Comparison of ENCODE assay signal across 13 cellular contexts in genomic region chr5:106094128-106094726, GRCh38.
A peak's percentile ranks its signal among the peaks of the same experiment; 100 is the strongest.
DNase-seq lines count a peak whose midpoint lies in the region; ATAC-seq and TF ChIP-seq lines count a peak whose summit lies in the region.
"Had no signal": no experiment of that assay in that cellular context is flagged by ENCODE, and none has a peak within 500 bp of the region (broad histone marks: within the 10 kb centered on the region; RNA-seq: fewer than 3 reads in every experiment).

No MANE protein-coding gene starts in this region.

- CTCF ChIA-PET in Calu3 (lab: Charles Lee) = interaction anchor here (0.6 kb wide), 1 partner anchor 35 kb away, joined by 3 read pairs; no protein-coding TSS in a partner anchor

- peak; percentile 100 for ATAC-seq in foreskin keratinocyte
- no peak for ATAC-seq in HG02981 (IDR thresholded peaks at IDR 0.05; ENCODE audit: unreplicated experiment)
- no peak for ATAC-seq in HG03521 (IDR thresholded peaks at IDR 0.05; ENCODE audit: unreplicated experiment)
- ATAC-seq in HG03442 (IDR thresholded peaks at IDR 0.05; ENCODE audit: unreplicated experiment) = no peak

- H3K27ac ChIP-seq in foreskin keratinocyte = peak overlapping the region; percentile 80
- H3K27ac ChIP-seq: ovary had no signal

- H3K4me3 Mint-ChIP-seq in Calu3 (ENCODE audit: low read depth, unreplicated experiment) = no peak overlapping the region
- H3K4me3 Mint-ChIP-seq: activated CD4-positive, alpha-beta T cell treated with anti-CD3 and anti-CD28 coated beads, Interleukin-2, amount 10 ng/mL, durations not matched to agents 24 days and 14 days; CD8-positive, alpha-beta memory T cell had no signal

- no TSS peak for BruUV-seq in Calu3 (replicated peaks; lab: Mats Ljungman, UMichigan)

- H3K4me1 ChIP-seq in foreskin keratinocyte = peaks cover 8% of the 10 kb centered on the region

- H3K36me3 Mint-ChIP-seq in Calu3 (ENCODE audit: insufficient read depth, unreplicated experiment) = no peaks in the 10 kb centered on the region
- H3K36me3 Mint-ChIP-seq: brain; CD8-positive, alpha-beta memory T cell had no signal

- no peak overlapping the region for H3K27ac Mint-ChIP-seq in Calu3 (ENCODE audit: unreplicated experiment)
- H3K27ac Mint-ChIP-seq: activated CD4-positive, alpha-beta T cell treated with anti-CD3 and anti-CD28 coated beads, Interleukin-2, amount 10 ng/mL, durations not matched to agents 24 days and 14 days; CD8-positive, alpha-beta memory T cell had no signal

- no peaks in the 10 kb centered on the region for H3K27me3 Mint-ChIP-seq in Calu3 (ENCODE audit: unreplicated experiment)
- H3K27me3 Mint-ChIP-seq: activated CD4-positive, alpha-beta T cell treated with anti-CD3 and anti-CD28 coated beads, Interleukin-2, amount 10 ng/mL, durations not matched to agents 24 days and 14 days; brain; CD8-positive, alpha-beta memory T cell had no signal

- TF ChIP-seq CTCF in Calu3 (IDR thresholded peaks at IDR 0.05; ENCODE audit: unreplicated experiment) (no peak), foreskin keratinocyte (conservative IDR thresholded peaks at IDR 0.05) (no peak)

- H3K9me3 Mint-ChIP-seq in Calu3 (ENCODE audit: low read depth, unreplicated experiment) = no peaks in the 10 kb centered on the region

- H3K4me1 Mint-ChIP-seq in Calu3 (ENCODE audit: low read depth, unreplicated experiment) = no peaks in the 10 kb centered on the region
- H3K4me1 Mint-ChIP-seq: activated CD4-positive, alpha-beta T cell treated with anti-CD3 and anti-CD28 coated beads, Interleukin-2, amount 10 ng/mL, durations not matched to agents 24 days and 14 days; CD8-positive, alpha-beta memory T cell had no signal

- peak; percentile 80 for DNase-seq in Calu3
- peak; percentile 90 for DNase-seq in NCI-H146 (lab: John Stamatoyannopoulos, UW)
- peak; percentile 68 for DNase-seq in SHP77 treated with DMSO at 0.1 percent for 48 hours (lab: John Stamatoyannopoulos, UW)
- peak; percentile 81 to 96 for DNase-seq in foreskin keratinocyte
- DNase-seq in SKM-1 (lab: John Stamatoyannopoulos, UW; ENCODE audit: unreplicated experiment) = no peak
- DNase-seq: activated CD4-positive, alpha-beta T cell treated with anti-CD3 and anti-CD28 coated beads, Interleukin-2, amount 10 ng/mL, durations not matched to agents 24 days and 14 days; CD8-positive, alpha-beta memory T cell; NCI-H82; ovary had no signal

- intact Hi-C loops in Calu3 (cut with micrococcal nuclease; ENCODE audit: unreplicated experiment) = no loop called here

- H3K27me3 ChIP-seq in foreskin keratinocyte = no peaks in the 10 kb centered on the region
- H3K27me3 ChIP-seq: ovary had no signal
